Comparison of ENCODE assay signal across 15 cellular contexts in genomic region chr3:61841111-61841845, GRCh38.
DNase-seq lines count a peak whose midpoint lies in the region; ATAC-seq and TF ChIP-seq lines count a peak whose summit lies in the region.
"Had no signal": no experiment of that assay in that cellular context is flagged by ENCODE, and none has a peak within 500 bp of the region (broad histone marks: within the 10 kb centered on the region; RNA-seq: fewer than 3 reads in every experiment).

No MANE protein-coding gene starts in this region.

- no peaks in the 10 kb centered on the region for H3F3A ChIP-seq in GM23338 (replicated peaks; ENCODE audit: low read depth)

- CTCF ChIA-PET in WTC11 (lab: Charles Lee): no interaction called here

- H2AFZ ChIP-seq in GM23338: no peak overlapping the region

- H3K9me3 Mint-ChIP-seq in GM23338: no peaks in the 10 kb centered on the region
- no peaks in the 10 kb centered on the region for H3K9me3 Mint-ChIP-seq in WTC11

- no peak overlapping the region for H3K4me3 Mint-ChIP-seq in GM23338
- no peak overlapping the region for H3K4me3 Mint-ChIP-seq in WTC11
- H3K4me3 Mint-ChIP-seq: activated naive CD8-positive, alpha-beta T cell had no signal

- H3K4me1 ChIP-seq in GM23338 (ENCODE audit: insufficient read depth): peaks cover 39% of the 10 kb centered on the region

- H4K20me1 ChIP-seq in GM23338 (replicated peaks; ENCODE audit: insufficient read depth): no peaks in the 10 kb centered on the region; the same call in 1 of the 2 replicates

- H3K4me1 Mint-ChIP-seq in GM23338 (peaks cover 52% of the 10 kb centered on the region), WTC11 (peaks cover 62% of the 10 kb centered on the region)

- H3K27me3 Mint-ChIP-seq in GM23338 (ENCODE audit: insufficient read depth, low read depth, poor library complexity) (peaks cover 3% of the 10 kb centered on the region), WTC11 (ENCODE audit: low read depth) (no peaks in the 10 kb centered on the region)
- H3K27me3 Mint-ChIP-seq: activated naive CD8-positive, alpha-beta T cell had no signal

- DNase-seq in GM23338 (ENCODE audit: low spot score) (no peak), WTC11 (ENCODE audit: low spot score) (no peak), fibroblast of the conjunctiva (ENCODE audit: low read depth) (peak; percentile 63), pons (ENCODE audit: low spot score) (peak; percentile 15), NCI-H1694 treated with DMSO at 0.1 percent for 48 hours (lab: John Stamatoyannopoulos, UW) (no peak), LoVo (ENCODE audit: low spot score) (no peak), NCI-H187 (lab: John Stamatoyannopoulos, UW) (no peak)
- no peak for DNase-seq in stimulated activated CD8-positive, alpha-beta memory T cell treated with anti-CD3 and anti-CD28 coated beads, Interleukin-4, amount 100 ng/mL, for 48 hours
- DNase-seq: DMS79 treated with DMSO at 0.1 percent for 48 hours, glutamatergic neuron, NCI-H2171 treated with DMSO at 0.1 percent for 48 hours had no signal

- H3K4me3 ChIP-seq in GM23338: no peak overlapping the region
- H3K4me3 ChIP-seq: lung, vagina had no signal

- H3K36me3 ChIP-seq in GM23338 (ENCODE audit: insufficient read depth): no peaks in the 10 kb centered on the region
- H3K36me3 ChIP-seq: vagina had no signal

- H3K4me2 ChIP-seq in GM23338: no peak overlapping the region

- peaks cover 8% of the 10 kb centered on the region; the same call in 2 of the 3 replicates for H3K36me3 Mint-ChIP-seq in GM23338 (ENCODE audit: low read depth)
- peaks cover 3% of the 10 kb centered on the region; the same call in 1 of the 2 replicates for H3K36me3 Mint-ChIP-seq in WTC11
- H3K36me3 Mint-ChIP-seq: activated naive CD8-positive, alpha-beta T cell had no signal

- peak overlapping the region; percentile 56; the same call in 1 of the 2 replicates for H3K27ac Mint-ChIP-seq in GM23338
- peak overlapping the region; percentile 54 for H3K27ac Mint-ChIP-seq in WTC11
- H3K27ac Mint-ChIP-seq: activated naive CD8-positive, alpha-beta T cell had no signal

- no peak for TF ChIP-seq CTCF in GM23338 (conservative IDR thresholded peaks at IDR 0.05; ENCODE audit: low read depth in 2 of 2)
- no peak for TF ChIP-seq CTCF in WTC11 (IDR thresholded peaks at IDR 0.05)

- no peak for ATAC-seq in GM23338
- no peak for ATAC-seq in WTC11

- POLR2A ChIA-PET in WTC11 (lab: Charles Lee): no interaction called here

- no peaks in the 10 kb centered on the region for H3K27me3 ChIP-seq in GM23338 (ENCODE audit: insufficient read depth)
- H3K27me3 ChIP-seq: vagina had no signal

- H3K79me2 ChIP-seq in GM23338 (replicated peaks; ENCODE audit: insufficient read depth): peaks cover 85% of the 10 kb centered on the region

- H3K9me2 ChIP-seq in GM23338 (ENCODE audit: insufficient read depth): no peaks in the 10 kb centered on the region

- no peak overlapping the region for H3K27ac ChIP-seq in GM23338 (ENCODE audit: low read depth)
- H3K27ac ChIP-seq: HL-60, vagina had no signal

TF ChIP-seq in GM23338, 12 proteins besides CTCF, POLR2A, EP300 and RAD21 (continues in another document):
- TF ChIP-seq EZH2 (IDR thresholded peaks at IDR 0.05; ENCODE audit: low read depth, unreplicated experiment): no peak

TF ChIP-seq in WTC11, 78 proteins besides CTCF, POLR2A, EP300 and RAD21:
- TF ChIP-seq FOXP4 (CRISPR knock-in tag; IDR thresholded peaks at IDR 0.05): no peak
- no peak for TF ChIP-seq ZNF423 (CRISPR knock-in tag; IDR thresholded peaks at IDR 0.05)
- no peak for TF ChIP-seq ZNF317 (CRISPR knock-in tag; IDR thresholded peaks at IDR 0.05; ENCODE audit: borderline replicate concordance, low read depth)
- no peak for TF ChIP-seq JUN (CRISPR knock-in tag; IDR thresholded peaks at IDR 0.05)
- no peak for TF ChIP-seq ZNF219 (CRISPR knock-in tag; IDR thresholded peaks at IDR 0.05; ENCODE audit: borderline replicate concordance)
- no peak for TF ChIP-seq GRHL2 (CRISPR knock-in tag; IDR thresholded peaks at IDR 0.05; ENCODE audit: insufficient replicate concordance, severe bottlenecking)
- no peak for TF ChIP-seq ZBTB21 (CRISPR knock-in tag; IDR thresholded peaks at IDR 0.05; ENCODE audit: borderline replicate concordance)
- TF ChIP-seq, protein P1, sequence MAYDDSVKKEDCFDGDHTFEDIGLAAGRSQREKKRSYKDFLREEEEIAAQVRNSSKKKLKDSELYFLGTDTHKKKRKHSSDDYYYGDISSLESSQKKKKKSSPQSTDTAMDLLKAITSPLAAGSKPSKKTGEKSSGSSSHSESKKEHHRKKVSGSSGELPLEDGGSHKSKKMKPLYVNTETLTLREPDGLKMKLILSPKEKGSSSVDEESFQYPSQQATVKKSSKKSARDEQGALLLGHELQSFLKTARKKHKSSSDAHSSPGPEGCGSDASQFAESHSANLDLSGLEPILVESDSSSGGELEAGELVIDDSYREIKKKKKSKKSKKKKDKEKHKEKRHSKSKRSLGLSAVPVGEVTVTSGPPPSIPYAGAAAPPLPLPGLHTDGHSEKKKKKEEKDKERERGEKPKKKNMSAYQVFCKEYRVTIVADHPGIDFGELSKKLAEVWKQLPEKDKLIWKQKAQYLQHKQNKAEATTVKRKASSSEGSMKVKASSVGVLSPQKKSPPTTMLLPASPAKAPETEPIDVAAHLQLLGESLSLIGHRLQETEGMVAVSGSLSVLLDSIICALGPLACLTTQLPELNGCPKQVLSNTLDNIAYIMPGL (CRISPR knock-in tag; IDR thresholded peaks at IDR 0.05): no peak
- no peak for TF ChIP-seq ZNF263 (CRISPR knock-in tag; IDR thresholded peaks at IDR 0.05; ENCODE audit: low read depth)
- no peak for TF ChIP-seq CREM (CRISPR knock-in tag; IDR thresholded peaks at IDR 0.05)
- no peak for TF ChIP-seq ZNF138 (CRISPR knock-in tag; conservative IDR thresholded peaks at IDR 0.05)
TF ChIP-seq in WTC11: peak in this region for 0.

Comparison
In these comparisons a context has a peak if more than half of its experiments do, and no peak if none do; other contexts are left out.
1. DNase-seq: peak in fibroblast of the conjunctiva (single experiment) and pons (single experiment); none in GM23338 (single experiment), WTC11 (single experiment), NCI-H1694 treated with DMSO at 0.1 percent for 48 hours (single experiment), LoVo (single experiment), stimulated activated CD8-positive, alpha-beta memory T cell treated with anti-CD3 and anti-CD28 coated beads, Interleukin-4, amount 100 ng/mL, for 48 hours (single experiment) and NCI-H187 (0 of 2).